In genomic region chr10:93893646-93894515, GRCh38 we compare ENCODE assay signal across 8 cellular contexts. TPM values are rescaled to one million over a fixed set of nuclear protein-coding genes. Genes with fewer than 3 reads are reported as not detected.
A peak's percentile ranks its signal among the peaks of the same experiment; 100 is the strongest.
DNase-seq lines count a peak whose midpoint lies in the region; ATAC-seq and TF ChIP-seq lines count a peak whose summit lies in the region.

Gene SLC35G1, plus strand, starts transcription at chr10:93893978. Its CDS starts 56 bp downstream, at chr10:93894034.

- TF ChIP-seq CTCF in RWPE2 (IDR thresholded peaks at IDR 0.05; ENCODE audit: poor library complexity, severe bottlenecking) = no peak
- TF ChIP-seq CTCF in gastroesophageal sphincter (IDR thresholded peaks at IDR 0.05) = peak in 1 of 4 experiments; percentile 37
- TF ChIP-seq CTCF in suprapubic skin (IDR thresholded peaks at IDR 0.05) = no peak

- TF ChIP-seq POLR2A in gastroesophageal sphincter (IDR thresholded peaks at IDR 0.05) = peak; percentile 65 to 73
- TF ChIP-seq POLR2A in suprapubic skin (IDR thresholded peaks at IDR 0.05) = no peak

- ATAC-seq in GM21528 (IDR thresholded peaks at IDR 0.05; ENCODE audit: low FRiP score, unreplicated experiment) (peak; percentile 95), RWPE2 (ENCODE audit: low read depth) (peak; percentile 90), gastroesophageal sphincter (peak; percentile 93)

- no CpG with 5 or more reads among the region's 82 CpGs for WGBS in gastroesophageal sphincter (ENCODE audit: low coverage in 1 of 2), 2 donors
- WGBS in suprapubic skin = under 1% methylated on average over 69 of the region's 82 CpGs

- H3K27ac ChIP-seq in RWPE2 (ENCODE audit: poor library complexity, severe bottlenecking) (no peak within 1 kb of the TSS), gastroesophageal sphincter (peak within 1 kb of the TSS in 3 of 4 donors; percentile 61 to 85 (median 72)), suprapubic skin (no peak within 1 kb of the TSS)

- no peaks in the 10 kb centered on the region for H3K27me3 ChIP-seq in RWPE2 (ENCODE audit: insufficient read depth, poor library complexity, severe bottlenecking)
- H3K27me3 ChIP-seq in gastroesophageal sphincter = no peaks in the 10 kb centered on the region
- no peaks in the 10 kb centered on the region for H3K27me3 ChIP-seq in suprapubic skin

- no peaks in the 10 kb centered on the region; the same call in 1 of the 2 replicates for H3K36me3 ChIP-seq in RWPE2 (ENCODE audit: low read depth)
- no peaks in the 10 kb centered on the region for H3K36me3 ChIP-seq in gastroesophageal sphincter
- no peaks in the 10 kb centered on the region for H3K36me3 ChIP-seq in suprapubic skin

- H3K9me3 ChIP-seq in RWPE2 (ENCODE audit: severe bottlenecking) (no peaks in the 10 kb centered on the region), gastroesophageal sphincter (no peaks in the 10 kb centered on the region), suprapubic skin (no peaks in the 10 kb centered on the region)

- DNase-seq in DMS79 (lab: John Stamatoyannopoulos, UW) (peak; percentile 29), HuH-7 (ENCODE audit: low spot score) (peak; percentile 88), RWPE2 (ENCODE audit: low spot score) (no peak), activated gamma-delta T cell (lab: John Stamatoyannopoulos, UW) (peak; percentile 51), nucleus accumbens (lab: John Stamatoyannopoulos, UW) (peak in 51 of 56 donors; percentile 13 to 74 (median 47)), suprapubic skin (ENCODE audit: low spot score in 2 of 2) (peak in 1 of 2 donors; percentile 70)

- TF ChIP-seq EP300 in gastroesophageal sphincter (IDR thresholded peaks at IDR 0.05) (no peak), suprapubic skin (IDR thresholded peaks at IDR 0.05) (no peak)

- peaks cover 10% of the 10 kb centered on the region for H3K4me1 ChIP-seq in RWPE2 (ENCODE audit: insufficient read depth, poor library complexity, severe bottlenecking)
- H3K4me1 ChIP-seq in gastroesophageal sphincter = peaks cover 0 to 13% (median 4%) of the 10 kb centered on the region in 3 donors
- H3K4me1 ChIP-seq in suprapubic skin = peaks cover 15% of the 10 kb centered on the region

- H3K4me3 ChIP-seq in RWPE2 (ENCODE audit: severe bottlenecking) = peak within 1 kb of the TSS; percentile 90
- peak within 1 kb of the TSS; percentile 85 to 91 for H3K4me3 ChIP-seq in gastroesophageal sphincter
- peak within 1 kb of the TSS; percentile 77 for H3K4me3 ChIP-seq in suprapubic skin

RNA-seq across cellular contexts. Expression of gene SLC35G1, which starts in this region (rescaled TPM):
- 1 to 10 TPM; 3.4 to 5.5 (median 4.7) TPM for total RNA-seq in gastroesophageal sphincter
- total RNA-seq in suprapubic skin = 1 to 10 TPM; 1.4 to 5.1 (median 4.2) TPM

Comparison
In these comparisons a context has a peak if more than half of its experiments do, and no peak if none do; other contexts are left out.
1. H3K27ac ChIP-seq: peak in gastroesophageal sphincter (3 of 4); none in RWPE2 (single experiment) and suprapubic skin (single experiment).
2. POLR2A ChIP-seq: peak in gastroesophageal sphincter (2 of 2); none in suprapubic skin (0 of 2).
3. Peak in every context shown above with its lines, with median percentiles within 50 percentile points of each other: ATAC-seq and H3K4me3 ChIP-seq.